ENCODE assay signal across 12 cellular contexts in the genomic region with DNA sequence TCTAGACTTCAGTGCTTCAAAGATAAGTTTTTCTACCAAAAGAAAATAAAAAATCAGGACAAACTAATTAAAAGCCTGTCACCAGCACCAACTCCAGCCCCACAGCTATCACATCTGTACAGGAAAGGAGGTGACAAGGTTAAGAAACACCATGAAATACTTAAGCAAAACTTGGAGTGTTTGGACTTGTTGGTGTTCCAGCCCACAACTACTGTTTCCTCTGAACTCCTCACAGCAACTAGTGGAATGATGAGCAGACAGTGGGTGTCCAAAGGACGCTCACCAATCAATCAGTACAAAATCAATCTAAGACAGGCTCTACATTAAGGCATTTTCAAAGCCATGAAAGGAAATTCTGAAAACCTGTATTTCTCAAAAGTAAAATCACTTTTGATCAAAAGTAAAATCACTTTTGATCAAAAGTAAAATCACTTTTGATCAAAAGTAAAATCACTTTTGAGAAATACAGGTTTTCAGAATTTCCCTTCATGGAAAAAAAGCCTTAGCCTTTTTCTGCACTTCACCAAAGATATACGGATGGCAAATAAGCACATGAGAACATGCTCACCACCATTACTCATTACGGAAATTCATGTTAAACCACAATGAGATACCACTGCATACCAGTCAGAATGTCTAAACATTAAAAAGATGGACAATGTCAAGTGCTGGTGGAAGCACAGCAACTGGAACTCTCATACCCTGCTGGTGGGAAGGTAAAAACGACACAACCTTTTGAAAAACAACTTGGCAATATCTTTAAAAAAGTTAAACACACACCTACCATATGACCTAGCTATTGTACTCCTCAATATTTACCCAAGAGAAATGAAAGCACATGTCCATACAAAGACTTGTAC.
DNase-seq lines count a peak whose midpoint lies in the region; ATAC-seq, FAIRE-seq and TF ChIP-seq lines count a peak whose summit lies in the region.
"Had no signal": no experiment of that assay in that cellular context is flagged by ENCODE, and none has a peak within 500 bp of the region (broad histone marks: within the 10 kb centered on the region; RNA-seq: fewer than 3 reads in every experiment).

No MANE protein-coding gene starts in this region.

- H3K4me1 Mint-ChIP-seq in astrocyte (ENCODE audit: low read depth, unreplicated experiment): peaks cover 48% of the 10 kb centered on the region

- H3K9me3 ChIP-seq in astrocyte (ENCODE audit: insufficient read depth, low read depth, low read length): peaks cover 3% of the 10 kb centered on the region

- no peak for TF ChIP-seq POLR2A in erythroblast (IDR thresholded peaks at IDR 0.05; ENCODE audit: low read length)

- intact Hi-C loops in head of caudate nucleus (cut with DNase I): no loop called here

- peak overlapping the region; percentile 89 for H3K27ac Mint-ChIP-seq in astrocyte (ENCODE audit: unreplicated experiment)
- H3K27ac Mint-ChIP-seq: brain had no signal

- peak; percentile 88 for DNase-seq in EH (ENCODE audit: low read depth)
- peak; percentile 10 for DNase-seq in HK-2 (ENCODE audit: unreplicated experiment)
- DNase-seq in astrocyte (ENCODE audit: low read depth): peak; percentile 91
- peak; percentile 60 for DNase-seq in kidney glomerular epithelial cell (lab: John Stamatoyannopoulos, UW)
- no peak for DNase-seq in G401 (ENCODE audit: low spot score)
- DNase-seq in erythroblast (lab: John Stamatoyannopoulos, UW): no peak
- no peak for DNase-seq in head of caudate nucleus
- DNase-seq: DMS 273 treated with DMSO at 0.1 percent for 48 hours, NCI-H1930 had no signal

- in situ Hi-C loops in G401 (cut with HindIII; ENCODE audit: low sequenced_read_pairs): no loop called here

- peak; percentile 45 for TF ChIP-seq CTCF in astrocyte (IDR thresholded peaks at IDR 0.05; ENCODE audit: insufficient read depth, low read depth, low read length)

- H3K4me3 Mint-ChIP-seq in astrocyte (ENCODE audit: unreplicated experiment): no peak overlapping the region
- H3K4me3 Mint-ChIP-seq: brain had no signal

- H3K4me2 ChIP-seq in astrocyte (ENCODE audit: low read length): peak overlapping the region; percentile 68

- H3K9ac ChIP-seq in astrocyte (ENCODE audit: low read length): peak overlapping the region; percentile 41

- peaks cover 18% of the 10 kb centered on the region for H3K4me1 ChIP-seq in astrocyte (ENCODE audit: insufficient read depth, low read length)

- peaks cover 28% of the 10 kb centered on the region for H3K36me3 Mint-ChIP-seq in astrocyte (ENCODE audit: low read depth, unreplicated experiment)

- H2AFZ ChIP-seq in astrocyte (ENCODE audit: low read depth, low read length): no peak overlapping the region

- H3K79me2 ChIP-seq in astrocyte (ENCODE audit: insufficient read depth, low read length): peaks cover 15% of the 10 kb centered on the region

- H3K27ac ChIP-seq in astrocyte (ENCODE audit: low read depth, low read length): peak overlapping the region; percentile 64

- H3K9me3 Mint-ChIP-seq in astrocyte (ENCODE audit: unreplicated experiment): peaks cover 13% of the 10 kb centered on the region

- H3K27me3 Mint-ChIP-seq in astrocyte (ENCODE audit: low read depth, unreplicated experiment): no peaks in the 10 kb centered on the region
- H3K27me3 Mint-ChIP-seq: brain had no signal

- peak; percentile 88 for FAIRE-seq in astrocyte (lab: Jason Lieb, UNC)

- H3K4me3 ChIP-seq in astrocyte (ENCODE audit: insufficient read depth, low read depth, low read length): no peak overlapping the region

- no peaks in the 10 kb centered on the region for H3K27me3 ChIP-seq in astrocyte (ENCODE audit: insufficient read depth, low read length)

- H4K20me1 ChIP-seq in astrocyte (ENCODE audit: insufficient read depth, low read length): peaks cover 65% of the 10 kb centered on the region

- H3K36me3 ChIP-seq in astrocyte (ENCODE audit: insufficient read depth, low read length): no peaks in the 10 kb centered on the region

- no peak for ATAC-seq in GM19395 (IDR thresholded peaks at IDR 0.05; ENCODE audit: unreplicated experiment)
- ATAC-seq: HCT116 had no signal

Comparison
In these comparisons a context has a peak if more than half of its experiments do, and no peak if none do; other contexts are left out.
1. DNase-seq: peak in EH (single experiment), HK-2 (single experiment), astrocyte (single experiment) and kidney glomerular epithelial cell (single experiment); none in G401 (single experiment), erythroblast (0 of 2) and head of caudate nucleus (0 of 42).